8 cellular contexts compared by ENCODE assay signal in genomic region chr13:48235100-48235813, GRCh38. TPM values are rescaled to one million over a fixed set of nuclear protein-coding genes. Genes with fewer than 3 reads are reported as not detected.
DNase-seq lines count a peak whose midpoint lies in the region; ATAC-seq and TF ChIP-seq lines count a peak whose summit lies in the region.

No MANE protein-coding gene starts in this region.

- peaks cover 71% of the 10 kb centered on the region for H3K79me2 ChIP-seq in SK-N-SH (ENCODE audit: insufficient read depth)

- intact Hi-C loops in Right ventricle myocardium inferior (cut with DNase I) (loop anchor here (10.0 kb wide), 1 partner anchor 350 kb away; no protein-coding TSS in a partner anchor), cardiac septum (cut with DNase I) (loop anchor here (2.0 to 10.0 kb wide), 2 partner anchors 108 to 140 kb away; partner anchors contain the start of gene MED4), uterus (cut with DNase I; ENCODE audit: low total_unique reads) (loop anchor here (10.0 kb wide), 1 partner anchor 70 kb away; the partner anchor contains the start of gene RB1)

- H3K9me3 Mint-ChIP-seq in endodermal cell = no peaks in the 10 kb centered on the region

- peaks cover 32% of the 10 kb centered on the region; the same call in 1 of the 2 replicates for H4K20me1 ChIP-seq in SK-N-SH (ENCODE audit: insufficient read depth)

- H3K9ac ChIP-seq in SK-N-SH (peak overlapping the region; percentile 99; the same call in 1 of the 2 replicates), endodermal cell (ENCODE audit: extremely low read depth, low read length, poor library complexity, severe bottlenecking) (peak overlapping the region; percentile 55), mucosa of stomach (ENCODE audit: low read length) (peak overlapping the region; percentile 32)

- peaks cover 11% of the 10 kb centered on the region for H3K27me3 Mint-ChIP-seq in endodermal cell (ENCODE audit: insufficient read depth)

- H3K27me3 ChIP-seq in SK-N-SH (ENCODE audit: insufficient read depth) (no peaks in the 10 kb centered on the region), endodermal cell (ENCODE audit: control insufficient read depth, insufficient read depth, low read length, poor library complexity, severe bottlenecking) (peaks cover 16% of the 10 kb centered on the region), mucosa of stomach (ENCODE audit: control insufficient read depth, insufficient read depth, low read length) (no peaks in the 10 kb centered on the region), uterus (no peaks in the 10 kb centered on the region)

- H3F3A ChIP-seq in SK-N-SH (replicated peaks; ENCODE audit: insufficient read depth) = peaks cover 17% of the 10 kb centered on the region

- H3K4me3 ChIP-seq in SK-N-SH (ENCODE audit: low read depth in 2 of 2, low read length in 1 of 2) (peak overlapping the region; percentile 81 to 99), endodermal cell (ENCODE audit: low read length) (peak overlapping the region; percentile 99), mucosa of stomach (ENCODE audit: low read length) (peak overlapping the region; percentile 14), uterus (peak overlapping the region; percentile 96 to 98)

- H3K4me2 ChIP-seq in SK-N-SH = peak overlapping the region; percentile 69

- TF ChIP-seq CTCF in SK-N-SH (IDR thresholded peaks at IDR 0.05) = no peak
- no peak for TF ChIP-seq CTCF in endodermal cell (conservative IDR thresholded peaks at IDR 0.05)
- no peak for TF ChIP-seq CTCF in uterus (IDR thresholded peaks at IDR 0.05)
- TF ChIP-seq CTCF in omental fat pad (IDR thresholded peaks at IDR 0.05) = no peak

- H3K9me3 ChIP-seq in SK-N-SH = no peaks in the 10 kb centered on the region
- no peaks in the 10 kb centered on the region for H3K9me3 ChIP-seq in endodermal cell (ENCODE audit: control insufficient read depth, low read length)
- H3K9me3 ChIP-seq in mucosa of stomach (ENCODE audit: control insufficient read depth, low read length) = no peaks in the 10 kb centered on the region
- H3K9me3 ChIP-seq in uterus = no peaks in the 10 kb centered on the region

- 10% methylated on average over 9 of the region's 9 CpGs for WGBS in SK-N-SH (ENCODE audit: low lambda C conversion rate)
- 25 to 31% methylated on average over 6 to 9 of the region's 9 CpGs for WGBS in endodermal cell (ENCODE audit: insufficient coverage in 1 of 2, insufficient read length in 1 of 2), 2 experiments

- peak in 1 of 2 experiments; percentile 72; a peak in 2 of 4 replicates for TF ChIP-seq EP300 in SK-N-SH (IDR thresholded peaks at IDR 0.05; ENCODE audit: borderline replicate concordance in 1 of 2, low read depth in 1 of 2, low read length in 1 of 2)

- no peaks in the 10 kb centered on the region for H3K9me2 ChIP-seq in SK-N-SH

- H3K36me3 ChIP-seq in SK-N-SH (replicated peaks in 1 of 2; ENCODE audit: control insufficient read depth in 1 of 2, insufficient read depth in 2 of 2, low read length in 1 of 2) (peaks cover 0 to 18% of the 10 kb centered on the region in 2 experiments), endodermal cell (ENCODE audit: control insufficient read depth, insufficient read depth, low read length) (peaks cover 12% of the 10 kb centered on the region), mucosa of stomach (ENCODE audit: control insufficient read depth, insufficient read depth, low read length) (no peaks in the 10 kb centered on the region), uterus (no peaks in the 10 kb centered on the region)

- peak overlapping the region; percentile 94 for H3K4me3 Mint-ChIP-seq in endodermal cell

- no peak; the same call in 1 of the 2 replicates for TF ChIP-seq RAD21 in SK-N-SH (IDR thresholded peaks at IDR 0.05; ENCODE audit: low read length)

- H3K27ac Mint-ChIP-seq in endodermal cell = peak overlapping the region; percentile 90

- ATAC-seq in Right ventricle myocardium inferior (no peak), HG02973 (IDR thresholded peaks at IDR 0.05; ENCODE audit: unreplicated experiment) (peak; percentile 56), omental fat pad (ENCODE audit: low FRiP score) (no peak)

- CTCF ChIA-PET in SK-N-SH (lab: Yijun Ruan, JAX) = interaction anchor here (1.0 to 1.6 kb wide), 4 partner anchors 99 to 345 kb away, joined by 3 to 6 read pairs (median 6); partner anchors contain the start of gene MED4

- H3K36me3 Mint-ChIP-seq in endodermal cell (ENCODE audit: low read depth) = no peaks in the 10 kb centered on the region

- peaks cover 31% of the 10 kb centered on the region for H3K4me1 Mint-ChIP-seq in endodermal cell

- POLR2A ChIA-PET in SK-N-SH (lab: Yijun Ruan, JAX) = interaction anchor here (0.7 to 1.0 kb wide), 2 partner anchors 140 to 197 kb away, joined by 3 to 5 read pairs; partner anchors contain the start of gene MED4

- no peak overlapping the region for H2AFZ ChIP-seq in SK-N-SH (ENCODE audit: low read depth)

- TF ChIP-seq POLR2A in uterus (IDR thresholded peaks at IDR 0.05) = peak; percentile 18 to 39

- H3K27ac ChIP-seq in SK-N-SH (ENCODE audit: low read depth in 2 of 2, low read length in 1 of 2) (peak overlapping the region; percentile 73 to 94), endodermal cell (ENCODE audit: low read depth, low read length) (peak overlapping the region; percentile 4), uterus (peak overlapping the region; percentile 99 to 100)

- DNase-seq in Right ventricle myocardium inferior (ENCODE audit: missing footprints) = peak; percentile 52
- no peak for DNase-seq in cardiac septum (ENCODE audit: low spot score)
- DNase-seq in SK-N-SH = peak; percentile 56
- DNase-seq in endodermal cell = peak; percentile 68
- DNase-seq in uterus = no peak
- no peak for DNase-seq in omental fat pad (ENCODE audit: low spot score)

- H3K4me1 ChIP-seq in SK-N-SH (ENCODE audit: control insufficient read depth in 1 of 2, insufficient read depth in 2 of 2, low read depth in 1 of 2, low read length in 1 of 2) (peaks cover 18 to 22% of the 10 kb centered on the region in 2 experiments; a peak in 3 of 4 replicates), endodermal cell (ENCODE audit: control insufficient read depth, insufficient read depth, low read length) (peaks cover 6% of the 10 kb centered on the region), mucosa of stomach (ENCODE audit: control insufficient read depth, insufficient read depth, low read length) (peaks cover 25% of the 10 kb centered on the region), uterus (peaks cover 0 to 6% of the 10 kb centered on the region in 2 donors)

TF ChIP-seq in SK-N-SH, 30 proteins besides CTCF, POLR2A, EP300 and RAD21:
- 0 out of 2 replicates have a peak, but pooled peaks have one; percentile 49 for TF ChIP-seq FOXJ3 (CRISPR knock-in tag; IDR thresholded peaks at IDR 0.05)
- TF ChIP-seq MXI1 (IDR thresholded peaks at IDR 0.05; ENCODE audit: low read depth, low read length) = no peak; the same call in 1 of the 2 replicates
- 0 out of 2 replicates have a peak, but pooled peaks have one; percentile 36 for TF ChIP-seq RFX5 (IDR thresholded peaks at IDR 0.05; ENCODE audit: low read length)
- TF ChIP-seq TAF1 (IDR thresholded peaks at IDR 0.05; ENCODE audit: borderline replicate concordance, low read depth, low read length) = peak; percentile 7; the same call in 1 of the 2 replicates
- no peak for TF ChIP-seq IRF3 (IDR thresholded peaks at IDR 0.05; ENCODE audit: low read depth, low read length)
- TF ChIP-seq RCOR1 (IDR thresholded peaks at IDR 0.05; ENCODE audit: low read length) = peak; percentile 61; the same call in 1 of the 2 replicates
- no peak for TF ChIP-seq JUND (IDR thresholded peaks at IDR 0.05)
TF ChIP-seq in SK-N-SH: peak in this region for 4.

RNA-seq across cellular contexts. Expression of gene ITM2B, which starts 2.3 kb away (rescaled TPM):
- total RNA-seq in Right ventricle myocardium inferior (537 TPM), cardiac septum (386 TPM), endodermal cell (100 to 1,000 TPM; 158 to 170 TPM), uterus (100 to 1,000 TPM; 326 to 725 (median 565) TPM), omental fat pad (100 to 1,000 TPM; 455 to 728 (median 534) TPM)
- polyA plus RNA-seq in SK-N-SH (2012; rRNA removed) = 184 and 186 TPM in 2 replicates
- 266 and 330 TPM in 2 replicates for polyA plus RNA-seq in SK-N-SH (2012; cell fraction: cytosol; rRNA removed)
- polyA plus RNA-seq in SK-N-SH (2012; cell fraction: nucleus; rRNA removed) = 81.7 and 136 TPM in 2 replicates
- polyA plus RNA-seq in endodermal cell (2013, experiment 1 of 2) = 228 TPM
- polyA plus RNA-seq in endodermal cell (2013, experiment 2 of 2) = 214 TPM

Comparison
In these comparisons a context has a peak if more than half of its experiments do, and no peak if none do; other contexts are left out.
1. DNase-seq: peak in Right ventricle myocardium inferior (single experiment), SK-N-SH (single experiment) and endodermal cell (single experiment); none in cardiac septum (single experiment), uterus (0 of 2) and omental fat pad (single experiment).
2. H3K27ac ChIP-seq: peak in every context shown above with its lines; median percentile 100 in uterus; 84 in SK-N-SH; 4 in endodermal cell.
3. H3K4me3 ChIP-seq: peak in every context shown above with its lines; median percentile 99 in endodermal cell; 97 in uterus; 90 in SK-N-SH; 14 in mucosa of stomach.
4. H3K9ac ChIP-seq: peak in every context shown above with its lines; median percentile 99 in SK-N-SH; 55 in endodermal cell; 32 in mucosa of stomach.